8 cellular contexts compared by ENCODE assay signal in genomic region chr6:42451146-42451594, GRCh38. TPM values are rescaled to one million over a fixed set of nuclear protein-coding genes. Genes with fewer than 3 reads are reported as not detected.
A peak's percentile ranks its signal among the peaks of the same experiment; 100 is the strongest.
DNase-seq lines count a peak whose midpoint lies in the region; ATAC-seq and TF ChIP-seq lines count a peak whose summit lies in the region.

No MANE protein-coding gene starts in this region.

- H3K27ac Mint-ChIP-seq in activated CD4-positive, alpha-beta memory T cell treated with anti-CD3 and anti-CD28 coated beads, Interleukin-2, amount 10 ng/mL, durations not matched to agents 7 days and 5 days: peak overlapping the region; percentile 70

- no peak for TF ChIP-seq CTCF in AG10803 (conservative IDR thresholded peaks at IDR 0.05; ENCODE audit: low read length)
- TF ChIP-seq CTCF in HFF-Myc (IDR thresholded peaks at IDR 0.05; ENCODE audit: low read depth, low read length, missing control alignments): no peak
- no peak for TF ChIP-seq CTCF in foreskin keratinocyte (conservative IDR thresholded peaks at IDR 0.05)
- TF ChIP-seq CTCF in GM20000 (IDR thresholded peaks at IDR 0.05; ENCODE audit: extremely low read depth, missing control alignments): no peak

- H3K27ac ChIP-seq in foreskin keratinocyte: no peak overlapping the region
- H3K27ac ChIP-seq in skin epidermis: peak overlapping the region in 20 of 21 experiments; percentile 28 to 97 (median 84)

- DNase-seq in AG10803 (ENCODE audit: low read depth) (no peak), HFF-Myc (ENCODE audit: extremely low read depth, low read depth) (no peak), foreskin keratinocyte (no peak), mesenteric fat pad (ENCODE audit: low spot score) (no peak), GM20000 (ENCODE audit: low spot score) (no peak), NCI-H128 (lab: John Stamatoyannopoulos, UW; ENCODE audit: unreplicated experiment) (no peak)
- peak; percentile 39 for DNase-seq in activated CD4-positive, alpha-beta memory T cell treated with anti-CD3 and anti-CD28 coated beads, Interleukin-2, amount 10 ng/mL, durations not matched to agents 7 days and 5 days

- peaks cover 47% of the 10 kb centered on the region for H3K4me1 Mint-ChIP-seq in activated CD4-positive, alpha-beta memory T cell treated with anti-CD3 and anti-CD28 coated beads, Interleukin-2, amount 10 ng/mL, durations not matched to agents 7 days and 5 days

- CTCF ChIA-PET in activated CD4-positive, alpha-beta memory T cell treated with anti-CD3 and anti-CD28 coated beads, Interleukin-2, amount 10 ng/mL, durations not matched to agents 7 days and 5 days (lab: Charles Lee): interaction anchor here (0.8 to 3.2 kb wide), 6 partner anchors 9 to 191 kb away, joined by 3 to 13 read pairs (median 6); no protein-coding TSS in a partner anchor

- no peaks in the 10 kb centered on the region for H3K9me3 Mint-ChIP-seq in activated CD4-positive, alpha-beta memory T cell treated with anti-CD3 and anti-CD28 coated beads, Interleukin-2, amount 10 ng/mL, durations not matched to agents 7 days and 5 days

- peak; percentile 2 for ATAC-seq in foreskin keratinocyte

- H3K4me3 ChIP-seq in AG10803 (ENCODE audit: low read length): peak overlapping the region; percentile 85
- H3K4me3 ChIP-seq in HFF-Myc (replicated peaks; ENCODE audit: low read depth, low read length): peak overlapping the region; percentile 91
- peak overlapping the region; percentile 51 to 90 (median 73) for H3K4me3 ChIP-seq in skin epidermis

- peaks cover 19% of the 10 kb centered on the region for H3K4me1 ChIP-seq in foreskin keratinocyte

- H3K36me3 Mint-ChIP-seq in activated CD4-positive, alpha-beta memory T cell treated with anti-CD3 and anti-CD28 coated beads, Interleukin-2, amount 10 ng/mL, durations not matched to agents 7 days and 5 days (ENCODE audit: low read depth): peaks cover 33% of the 10 kb centered on the region

- H3K27me3 Mint-ChIP-seq in activated CD4-positive, alpha-beta memory T cell treated with anti-CD3 and anti-CD28 coated beads, Interleukin-2, amount 10 ng/mL, durations not matched to agents 7 days and 5 days: peaks cover 3% of the 10 kb centered on the region

- peaks cover 7% of the 10 kb centered on the region for H3K27me3 ChIP-seq in foreskin keratinocyte

- POLR2A ChIA-PET in activated CD4-positive, alpha-beta memory T cell treated with anti-CD3 and anti-CD28 coated beads, Interleukin-2, amount 10 ng/mL, durations not matched to agents 7 days and 5 days (lab: Charles Lee): interaction anchor here (0.6 to 3.7 kb wide), 10 partner anchors 10 to 111 kb away, joined by 3 to 52 read pairs (median 5); no protein-coding TSS in a partner anchor

- peak overlapping the region; percentile 87 for H3K4me3 Mint-ChIP-seq in activated CD4-positive, alpha-beta memory T cell treated with anti-CD3 and anti-CD28 coated beads, Interleukin-2, amount 10 ng/mL, durations not matched to agents 7 days and 5 days

RNA-seq across cellular contexts. Expression of gene TRERF1, which starts 0.6 kb away (rescaled TPM):
- 10 to 100 TPM; 17.4 to 18.2 TPM for total RNA-seq in activated CD4-positive, alpha-beta memory T cell treated with anti-CD3 and anti-CD28 coated beads, Interleukin-2, amount 10 ng/mL, durations not matched to agents 7 days and 5 days
- 10.4 and 10.9 TPM in 2 replicates for total RNA-seq in foreskin keratinocyte
- 2.8 and 3.5 TPM in 2 replicates for polyA plus RNA-seq in foreskin keratinocyte
- 3.3 TPM for total RNA-seq in mesenteric fat pad
